ENCODE assay signal across 1 cellular context in the genomic region with DNA sequence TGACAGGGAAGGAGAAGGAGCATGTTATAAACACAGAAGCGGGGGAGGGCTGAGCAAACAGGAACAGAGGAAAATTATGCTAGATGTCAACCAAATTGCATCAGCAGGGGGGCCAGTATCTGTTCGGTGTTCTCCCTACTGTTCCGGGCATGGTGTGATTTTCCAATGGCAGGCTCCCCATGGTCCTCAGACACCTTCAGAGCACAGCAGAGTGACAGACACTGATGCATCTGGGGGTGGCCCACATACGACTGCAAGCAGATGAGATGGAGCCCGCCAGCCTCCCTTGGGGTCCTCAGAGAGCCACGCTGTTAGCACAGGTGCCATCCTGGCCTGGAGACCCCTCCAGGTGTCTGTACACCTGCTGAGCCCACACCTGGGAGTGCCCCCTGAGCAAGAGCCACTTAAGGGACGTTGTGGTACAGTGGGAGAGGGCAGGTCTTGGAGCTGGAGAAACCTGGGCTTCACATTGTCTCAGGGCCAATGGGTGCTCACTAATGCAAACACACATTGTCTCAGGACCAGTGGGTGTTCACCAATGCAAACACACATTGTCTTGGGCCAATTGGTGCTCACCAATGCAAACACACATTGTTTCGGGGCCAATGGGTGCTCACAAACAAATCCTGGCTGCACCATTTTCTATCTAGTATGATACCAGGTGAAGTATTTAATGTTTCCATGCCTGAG.
TF ChIP-seq lines count a peak whose summit lies in the region.

No MANE protein-coding gene starts in this region.

TF ChIP-seq in K562, 482 proteins besides CTCF, POLR2A, EP300 and RAD21 (continued from another document and continues in another):
- TF ChIP-seq, protein P1, sequence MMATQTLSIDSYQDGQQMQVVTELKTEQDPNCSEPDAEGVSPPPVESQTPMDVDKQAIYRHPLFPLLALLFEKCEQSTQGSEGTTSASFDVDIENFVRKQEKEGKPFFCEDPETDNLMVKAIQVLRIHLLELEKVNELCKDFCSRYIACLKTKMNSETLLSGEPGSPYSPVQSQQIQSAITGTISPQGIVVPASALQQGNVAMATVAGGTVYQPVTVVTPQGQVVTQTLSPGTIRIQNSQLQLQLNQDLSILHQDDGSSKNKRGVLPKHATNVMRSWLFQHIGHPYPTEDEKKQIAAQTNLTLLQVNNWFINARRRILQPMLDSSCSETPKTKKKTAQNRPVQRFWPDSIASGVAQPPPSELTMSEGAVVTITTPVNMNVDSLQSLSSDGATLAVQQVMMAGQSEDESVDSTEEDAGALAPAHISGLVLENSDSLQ (IDR thresholded peaks at IDR 0.05): peak; percentile 25; the same call in 1 of the 2 replicates
- TF ChIP-seq, protein P2, sequence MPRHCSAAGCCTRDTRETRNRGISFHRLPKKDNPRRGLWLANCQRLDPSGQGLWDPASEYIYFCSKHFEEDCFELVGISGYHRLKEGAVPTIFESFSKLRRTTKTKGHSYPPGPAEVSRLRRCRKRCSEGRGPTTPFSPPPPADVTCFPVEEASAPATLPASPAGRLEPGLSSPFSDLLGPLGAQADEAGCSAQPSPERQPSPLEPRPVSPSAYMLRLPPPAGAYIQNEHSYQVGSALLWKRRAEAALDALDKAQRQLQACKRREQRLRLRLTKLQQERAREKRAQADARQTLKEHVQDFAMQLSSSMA (CRISPR knock-in tag; IDR thresholded peaks at IDR 0.05): no peak
- TF ChIP-seq SMAD2 (IDR thresholded peaks at IDR 0.05; ENCODE audit: low read depth, low read length) (no peak), NUFIP1 (IDR thresholded peaks at IDR 0.05; ENCODE audit: partially characterized antibody) (no peak), SMARCA4 (IDR thresholded peaks at IDR 0.05) (no peak), ZNF408 (CRISPR knock-in tag; IDR thresholded peaks at IDR 0.05; ENCODE audit: low read depth) (no peak), ZNF263 (CRISPR knock-in tag; IDR thresholded peaks at IDR 0.05; ENCODE audit: borderline replicate concordance) (no peak), L3MBTL2 (IDR thresholded peaks at IDR 0.05) (peak; percentile 68), ZC3H4 (CRISPR knock-in tag; IDR thresholded peaks at IDR 0.05; ENCODE audit: borderline replicate concordance) (no peak), ZNF766 (CRISPR knock-in tag; conservative IDR thresholded peaks at IDR 0.05) (peak; percentile 76), FOXP1 (CRISPR knock-in tag; IDR thresholded peaks at IDR 0.05) (no peak), E2F3 (CRISPR knock-in tag; IDR thresholded peaks at IDR 0.05) (no peak), BDP1 (IDR thresholded peaks at IDR 0.05; ENCODE audit: insufficient read depth, insufficient read length) (no peak), POLR2G (IDR thresholded peaks at IDR 0.05; ENCODE audit: low read depth, low read length) (0 out of 2 replicates have a peak, but pooled peaks have one; percentile 24), RBM14 (IDR thresholded peaks at IDR 0.05; ENCODE audit: borderline replicate concordance, insufficient read depth, low read depth, low read length) (no peak), SMAD3 (CRISPR knock-in tag; conservative IDR thresholded peaks at IDR 0.05) (peak; percentile 52; the same call in 1 of the 2 replicates), MCM2 (IDR thresholded peaks at IDR 0.05; ENCODE audit: low read depth) (no peak), SP1 (CRISPR knock-in tag; IDR thresholded peaks at IDR 0.05) (no peak), CAMTA2 (CRISPR knock-in tag; conservative IDR thresholded peaks at IDR 0.05) (no peak), HIVEP1 (CRISPR knock-in tag; IDR thresholded peaks at IDR 0.05) (peak; percentile 22; the same call in 1 of the 2 replicates), ZNF175 (CRISPR knock-in tag; IDR thresholded peaks at IDR 0.05; ENCODE audit: low read depth) (peak; percentile 92), ZNF586 (CRISPR knock-in tag; conservative IDR thresholded peaks at IDR 0.05) (no peak), XRCC5 (IDR thresholded peaks at IDR 0.05; ENCODE audit: low read depth, low read length) (no peak), BRD9 (IDR thresholded peaks at IDR 0.05; ENCODE audit: low read depth, partially characterized antibody) (no peak), BCOR (IDR thresholded peaks at IDR 0.05) (no peak)
- TF ChIP-seq, protein P3, sequence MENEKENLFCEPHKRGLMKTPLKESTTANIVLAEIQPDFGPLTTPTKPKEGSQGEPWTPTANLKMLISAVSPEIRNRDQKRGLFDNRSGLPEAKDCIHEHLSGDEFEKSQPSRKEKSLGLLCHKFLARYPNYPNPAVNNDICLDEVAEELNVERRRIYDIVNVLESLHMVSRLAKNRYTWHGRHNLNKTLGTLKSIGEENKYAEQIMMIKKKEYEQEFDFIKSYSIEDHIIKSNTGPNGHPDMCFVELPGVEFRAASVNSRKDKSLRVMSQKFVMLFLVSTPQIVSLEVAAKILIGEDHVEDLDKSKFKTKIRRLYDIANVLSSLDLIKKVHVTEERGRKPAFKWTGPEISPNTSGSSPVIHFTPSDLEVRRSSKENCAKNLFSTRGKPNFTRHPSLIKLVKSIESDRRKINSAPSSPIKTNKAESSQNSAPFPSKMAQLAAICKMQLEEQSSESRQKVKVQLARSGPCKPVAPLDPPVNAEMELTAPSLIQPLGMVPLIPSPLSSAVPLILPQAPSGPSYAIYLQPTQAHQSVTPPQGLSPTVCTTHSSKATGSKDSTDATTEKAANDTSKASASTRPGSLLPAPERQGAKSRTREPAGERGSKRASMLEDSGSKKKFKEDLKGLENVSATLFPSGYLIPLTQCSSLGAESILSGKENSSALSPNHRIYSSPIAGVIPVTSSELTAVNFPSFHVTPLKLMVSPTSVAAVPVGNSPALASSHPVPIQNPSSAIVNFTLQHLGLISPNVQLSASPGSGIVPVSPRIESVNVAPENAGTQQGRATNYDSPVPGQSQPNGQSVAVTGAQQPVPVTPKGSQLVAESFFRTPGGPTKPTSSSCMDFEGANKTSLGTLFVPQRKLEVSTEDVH (IDR thresholded peaks at IDR 0.05; ENCODE audit: low read depth, partially characterized antibody): no peak
- TF ChIP-seq, protein P4, sequence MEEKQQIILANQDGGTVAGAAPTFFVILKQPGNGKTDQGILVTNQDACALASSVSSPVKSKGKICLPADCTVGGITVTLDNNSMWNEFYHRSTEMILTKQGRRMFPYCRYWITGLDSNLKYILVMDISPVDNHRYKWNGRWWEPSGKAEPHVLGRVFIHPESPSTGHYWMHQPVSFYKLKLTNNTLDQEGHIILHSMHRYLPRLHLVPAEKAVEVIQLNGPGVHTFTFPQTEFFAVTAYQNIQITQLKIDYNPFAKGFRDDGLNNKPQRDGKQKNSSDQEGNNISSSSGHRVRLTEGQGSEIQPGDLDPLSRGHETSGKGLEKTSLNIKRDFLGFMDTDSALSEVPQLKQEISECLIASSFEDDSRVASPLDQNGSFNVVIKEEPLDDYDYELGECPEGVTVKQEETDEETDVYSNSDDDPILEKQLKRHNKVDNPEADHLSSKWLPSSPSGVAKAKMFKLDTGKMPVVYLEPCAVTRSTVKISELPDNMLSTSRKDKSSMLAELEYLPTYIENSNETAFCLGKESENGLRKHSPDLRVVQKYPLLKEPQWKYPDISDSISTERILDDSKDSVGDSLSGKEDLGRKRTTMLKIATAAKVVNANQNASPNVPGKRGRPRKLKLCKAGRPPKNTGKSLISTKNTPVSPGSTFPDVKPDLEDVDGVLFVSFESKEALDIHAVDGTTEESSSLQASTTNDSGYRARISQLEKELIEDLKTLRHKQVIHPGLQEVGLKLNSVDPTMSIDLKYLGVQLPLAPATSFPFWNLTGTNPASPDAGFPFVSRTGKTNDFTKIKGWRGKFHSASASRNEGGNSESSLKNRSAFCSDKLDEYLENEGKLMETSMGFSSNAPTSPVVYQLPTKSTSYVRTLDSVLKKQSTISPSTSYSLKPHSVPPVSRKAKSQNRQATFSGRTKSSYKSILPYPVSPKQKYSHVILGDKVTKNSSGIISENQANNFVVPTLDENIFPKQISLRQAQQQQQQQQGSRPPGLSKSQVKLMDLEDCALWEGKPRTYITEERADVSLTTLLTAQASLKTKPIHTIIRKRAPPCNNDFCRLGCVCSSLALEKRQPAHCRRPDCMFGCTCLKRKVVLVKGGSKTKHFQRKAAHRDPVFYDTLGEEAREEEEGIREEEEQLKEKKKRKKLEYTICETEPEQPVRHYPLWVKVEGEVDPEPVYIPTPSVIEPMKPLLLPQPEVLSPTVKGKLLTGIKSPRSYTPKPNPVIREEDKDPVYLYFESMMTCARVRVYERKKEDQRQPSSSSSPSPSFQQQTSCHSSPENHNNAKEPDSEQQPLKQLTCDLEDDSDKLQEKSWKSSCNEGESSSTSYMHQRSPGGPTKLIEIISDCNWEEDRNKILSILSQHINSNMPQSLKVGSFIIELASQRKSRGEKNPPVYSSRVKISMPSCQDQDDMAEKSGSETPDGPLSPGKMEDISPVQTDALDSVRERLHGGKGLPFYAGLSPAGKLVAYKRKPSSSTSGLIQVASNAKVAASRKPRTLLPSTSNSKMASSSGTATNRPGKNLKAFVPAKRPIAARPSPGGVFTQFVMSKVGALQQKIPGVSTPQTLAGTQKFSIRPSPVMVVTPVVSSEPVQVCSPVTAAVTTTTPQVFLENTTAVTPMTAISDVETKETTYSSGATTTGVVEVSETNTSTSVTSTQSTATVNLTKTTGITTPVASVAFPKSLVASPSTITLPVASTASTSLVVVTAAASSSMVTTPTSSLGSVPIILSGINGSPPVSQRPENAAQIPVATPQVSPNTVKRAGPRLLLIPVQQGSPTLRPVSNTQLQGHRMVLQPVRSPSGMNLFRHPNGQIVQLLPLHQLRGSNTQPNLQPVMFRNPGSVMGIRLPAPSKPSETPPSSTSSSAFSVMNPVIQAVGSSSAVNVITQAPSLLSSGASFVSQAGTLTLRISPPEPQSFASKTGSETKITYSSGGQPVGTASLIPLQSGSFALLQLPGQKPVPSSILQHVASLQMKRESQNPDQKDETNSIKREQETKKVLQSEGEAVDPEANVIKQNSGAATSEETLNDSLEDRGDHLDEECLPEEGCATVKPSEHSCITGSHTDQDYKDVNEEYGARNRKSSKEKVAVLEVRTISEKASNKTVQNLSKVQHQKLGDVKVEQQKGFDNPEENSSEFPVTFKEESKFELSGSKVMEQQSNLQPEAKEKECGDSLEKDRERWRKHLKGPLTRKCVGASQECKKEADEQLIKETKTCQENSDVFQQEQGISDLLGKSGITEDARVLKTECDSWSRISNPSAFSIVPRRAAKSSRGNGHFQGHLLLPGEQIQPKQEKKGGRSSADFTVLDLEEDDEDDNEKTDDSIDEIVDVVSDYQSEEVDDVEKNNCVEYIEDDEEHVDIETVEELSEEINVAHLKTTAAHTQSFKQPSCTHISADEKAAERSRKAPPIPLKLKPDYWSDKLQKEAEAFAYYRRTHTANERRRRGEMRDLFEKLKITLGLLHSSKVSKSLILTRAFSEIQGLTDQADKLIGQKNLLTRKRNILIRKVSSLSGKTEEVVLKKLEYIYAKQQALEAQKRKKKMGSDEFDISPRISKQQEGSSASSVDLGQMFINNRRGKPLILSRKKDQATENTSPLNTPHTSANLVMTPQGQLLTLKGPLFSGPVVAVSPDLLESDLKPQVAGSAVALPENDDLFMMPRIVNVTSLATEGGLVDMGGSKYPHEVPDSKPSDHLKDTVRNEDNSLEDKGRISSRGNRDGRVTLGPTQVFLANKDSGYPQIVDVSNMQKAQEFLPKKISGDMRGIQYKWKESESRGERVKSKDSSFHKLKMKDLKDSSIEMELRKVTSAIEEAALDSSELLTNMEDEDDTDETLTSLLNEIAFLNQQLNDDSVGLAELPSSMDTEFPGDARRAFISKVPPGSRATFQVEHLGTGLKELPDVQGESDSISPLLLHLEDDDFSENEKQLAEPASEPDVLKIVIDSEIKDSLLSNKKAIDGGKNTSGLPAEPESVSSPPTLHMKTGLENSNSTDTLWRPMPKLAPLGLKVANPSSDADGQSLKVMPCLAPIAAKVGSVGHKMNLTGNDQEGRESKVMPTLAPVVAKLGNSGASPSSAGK (IDR thresholded peaks at IDR 0.05): peak; percentile 35
- TF ChIP-seq, protein P5, sequence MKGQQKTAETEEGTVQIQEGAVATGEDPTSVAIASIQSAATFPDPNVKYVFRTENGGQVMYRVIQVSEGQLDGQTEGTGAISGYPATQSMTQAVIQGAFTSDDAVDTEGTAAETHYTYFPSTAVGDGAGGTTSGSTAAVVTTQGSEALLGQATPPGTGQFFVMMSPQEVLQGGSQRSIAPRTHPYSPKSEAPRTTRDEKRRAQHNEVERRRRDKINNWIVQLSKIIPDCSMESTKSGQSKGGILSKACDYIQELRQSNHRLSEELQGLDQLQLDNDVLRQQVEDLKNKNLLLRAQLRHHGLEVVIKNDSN (CRISPR knock-in tag; IDR thresholded peaks at IDR 0.05): no peak
- TF ChIP-seq, protein P6, sequence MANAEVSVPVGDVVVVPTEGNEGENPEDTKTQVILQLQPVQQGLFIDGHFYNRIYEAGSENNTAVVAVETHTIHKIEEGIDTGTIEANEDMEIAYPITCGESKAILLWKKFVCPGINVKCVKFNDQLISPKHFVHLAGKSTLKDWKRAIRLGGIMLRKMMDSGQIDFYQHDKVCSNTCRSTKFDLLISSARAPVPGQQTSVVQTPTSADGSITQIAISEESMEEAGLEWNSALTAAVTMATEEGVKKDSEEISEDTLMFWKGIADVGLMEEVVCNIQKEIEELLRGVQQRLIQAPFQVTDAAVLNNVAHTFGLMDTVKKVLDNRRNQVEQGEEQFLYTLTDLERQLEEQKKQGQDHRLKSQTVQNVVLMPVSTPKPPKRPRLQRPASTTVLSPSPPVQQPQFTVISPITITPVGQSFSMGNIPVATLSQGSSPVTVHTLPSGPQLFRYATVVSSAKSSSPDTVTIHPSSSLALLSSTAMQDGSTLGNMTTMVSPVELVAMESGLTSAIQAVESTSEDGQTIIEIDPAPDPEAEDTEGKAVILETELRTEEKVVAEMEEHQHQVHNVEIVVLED (CRISPR knock-in tag; IDR thresholded peaks at IDR 0.05): no peak
- TF ChIP-seq, protein P7, sequence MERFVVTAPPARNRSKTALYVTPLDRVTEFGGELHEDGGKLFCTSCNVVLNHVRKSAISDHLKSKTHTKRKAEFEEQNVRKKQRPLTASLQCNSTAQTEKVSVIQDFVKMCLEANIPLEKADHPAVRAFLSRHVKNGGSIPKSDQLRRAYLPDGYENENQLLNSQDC (CRISPR knock-in tag; IDR thresholded peaks at IDR 0.05): no peak
- TF ChIP-seq, protein P8, sequence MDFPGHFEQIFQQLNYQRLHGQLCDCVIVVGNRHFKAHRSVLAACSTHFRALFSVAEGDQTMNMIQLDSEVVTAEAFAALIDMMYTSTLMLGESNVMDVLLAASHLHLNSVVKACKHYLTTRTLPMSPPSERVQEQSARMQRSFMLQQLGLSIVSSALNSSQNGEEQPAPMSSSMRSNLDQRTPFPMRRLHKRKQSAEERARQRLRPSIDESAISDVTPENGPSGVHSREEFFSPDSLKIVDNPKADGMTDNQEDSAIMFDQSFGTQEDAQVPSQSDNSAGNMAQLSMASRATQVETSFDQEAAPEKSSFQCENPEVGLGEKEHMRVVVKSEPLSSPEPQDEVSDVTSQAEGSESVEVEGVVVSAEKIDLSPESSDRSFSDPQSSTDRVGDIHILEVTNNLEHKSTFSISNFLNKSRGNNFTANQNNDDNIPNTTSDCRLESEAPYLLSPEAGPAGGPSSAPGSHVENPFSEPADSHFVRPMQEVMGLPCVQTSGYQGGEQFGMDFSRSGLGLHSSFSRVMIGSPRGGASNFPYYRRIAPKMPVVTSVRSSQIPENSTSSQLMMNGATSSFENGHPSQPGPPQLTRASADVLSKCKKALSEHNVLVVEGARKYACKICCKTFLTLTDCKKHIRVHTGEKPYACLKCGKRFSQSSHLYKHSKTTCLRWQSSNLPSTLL (IDR thresholded peaks at IDR 0.05): no peak
